In the genomic region with DNA sequence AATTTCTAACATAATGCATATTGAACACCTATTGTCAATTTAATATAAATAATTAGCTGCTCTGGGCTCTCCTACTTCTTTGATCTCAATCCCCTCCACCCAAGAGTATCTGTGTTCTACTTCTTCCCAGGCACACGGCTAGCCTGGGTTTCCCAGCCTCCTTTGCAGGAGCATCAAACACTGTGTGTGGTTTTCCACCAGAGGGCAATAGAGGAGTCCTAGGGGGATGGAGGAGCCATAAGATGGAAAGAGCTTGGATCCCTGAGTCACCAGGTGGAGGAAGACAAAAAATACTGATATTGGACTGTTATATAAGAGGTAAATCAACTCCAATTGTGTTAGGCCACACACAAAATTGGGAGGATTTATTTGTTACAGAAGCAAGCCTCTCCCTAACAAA, we compare ENCODE assay signal across 17 cellular contexts.
DNase-seq lines count a peak whose midpoint lies in the region; ATAC-seq, FAIRE-seq and TF ChIP-seq lines count a peak whose summit lies in the region.
"Had no signal": no experiment of that assay in that cellular context is flagged by ENCODE, and none has a peak within 500 bp of the region (broad histone marks: within the 10 kb centered on the region; RNA-seq: fewer than 3 reads in every experiment).

No MANE protein-coding gene starts in this region.

- H4K8ac ChIP-seq in H1 (ENCODE audit: extremely low read depth, insufficient read depth, low read length): no peak overlapping the region

- H3K27ac ChIP-seq in A549 (no peak overlapping the region), H1 (ENCODE audit: low read depth, low read length) (no peak overlapping the region)
- H3K27ac ChIP-seq in CD8-positive, alpha-beta T cell (ENCODE audit: low read depth, low read length): no peak overlapping the region
- H3K27ac ChIP-seq: BLaER1, sigmoid colon had no signal

- no peak overlapping the region for H3K4me3 ChIP-seq in A549
- no peak overlapping the region for H3K4me3 ChIP-seq in H1 (ENCODE audit: extremely low read depth in 1 of 4, insufficient read depth in 2 of 4, low read depth in 3 of 4, low read length in 4 of 4)
- no peak overlapping the region for H3K4me3 ChIP-seq in CD8-positive, alpha-beta T cell (ENCODE audit: low read depth, low read length)
- H3K4me3 ChIP-seq: BLaER1, sigmoid colon had no signal

- DNase-seq in A549 (ENCODE audit: low read depth in 1 of 2, low spot score in 1 of 2) (peak; percentile 6 to 34), Daoy (ENCODE audit: low read depth) (peak; percentile 28), NCI-H748 (lab: John Stamatoyannopoulos, UW; ENCODE audit: unreplicated experiment) (peak; percentile 72), H1 (ENCODE audit: low read depth in 1 of 2, low spot score in 2 of 2) (no peak), T-cell (no peak), middle frontal gyrus (ENCODE audit: extremely low spot score, low spot score) (no peak)
- no peak for DNase-seq in CD8-positive, alpha-beta T cell
- DNase-seq: activated naive CD4-positive, alpha-beta T cell; glutamatergic neuron; left cardiac atrium; naive thymus-derived CD8-positive, alpha-beta T cell; NCI-H1092 treated with DMSO at 0.1 percent for 48 hours; sigmoid colon; T1000 had no signal

- H2AK5ac ChIP-seq in H1 (ENCODE audit: low read depth, low read length): no peak overlapping the region

- no peaks in the 10 kb centered on the region for H3K4me1 ChIP-seq in A549
- no peaks in the 10 kb centered on the region; a peak in 2 of 7 replicates for H3K4me1 ChIP-seq in H1 (replicated peaks in 1 of 4; ENCODE audit: control insufficient read depth in 3 of 4, insufficient read depth in 4 of 4, low read length in 3 of 4)
- H3K4me1 ChIP-seq in CD8-positive, alpha-beta T cell (ENCODE audit: insufficient read depth, low read length): no peaks in the 10 kb centered on the region
- H3K4me1 ChIP-seq: sigmoid colon had no signal

- ATAC-seq in A549 (peak in 1 of 2 experiments; percentile 62; a peak in 2 of 6 replicates), T-cell (replicated peaks in 1 of 4) (no peak), HG03439 (IDR thresholded peaks at IDR 0.05; ENCODE audit: unreplicated experiment) (no peak)
- no peak for ATAC-seq in CD8-positive, alpha-beta T cell
- ATAC-seq: left cardiac atrium; naive thymus-derived CD8-positive, alpha-beta T cell had no signal

- H3K27me3 ChIP-seq in H1 (replicated peaks in 1 of 4; ENCODE audit: control insufficient read depth in 3 of 4, extremely low read depth in 1 of 4, insufficient read depth in 3 of 4, low read length in 3 of 4): no peaks in the 10 kb centered on the region
- H3K27me3 ChIP-seq in CD8-positive, alpha-beta T cell (ENCODE audit: insufficient read depth, low read length): no peaks in the 10 kb centered on the region
- H3K27me3 ChIP-seq: BLaER1, sigmoid colon had no signal

- H3K36me3 Mint-ChIP-seq in CD8-positive, alpha-beta T cell: no peaks in the 10 kb centered on the region
- no peaks in the 10 kb centered on the region for H3K36me3 Mint-ChIP-seq in T-cell

- H3K36me3 ChIP-seq in H1 (ENCODE audit: control insufficient read depth in 2 of 4, insufficient read depth in 4 of 4, low read length in 3 of 4): no peaks in the 10 kb centered on the region
- no peaks in the 10 kb centered on the region for H3K36me3 ChIP-seq in CD8-positive, alpha-beta T cell (ENCODE audit: insufficient read depth, low read length)
- H3K36me3 ChIP-seq: BLaER1, sigmoid colon had no signal

- H4K20me1 ChIP-seq in H1 (replicated peaks in 1 of 2; ENCODE audit: control insufficient read depth in 1 of 2, insufficient read depth in 2 of 2, low read length in 2 of 2): no peaks in the 10 kb centered on the region
- H4K20me1 ChIP-seq: BLaER1 had no signal

- no peak overlapping the region for H3K56ac ChIP-seq in H1 (replicated peaks; ENCODE audit: insufficient read length, low read depth, low read length)

- H3K27me3 Mint-ChIP-seq in CD8-positive, alpha-beta T cell (ENCODE audit: low read depth): peaks cover 3% of the 10 kb centered on the region
- no peaks in the 10 kb centered on the region for H3K27me3 Mint-ChIP-seq in T-cell
- H3K27me3 Mint-ChIP-seq: stimulated activated naive CD8-positive, alpha-beta T cell treated with anti-CD3 and anti-CD28 coated beads, Interleukin-15, Interleukin-2, amounts not matched to agents 100 ng/mL and 50 ng/mL, for 24 hours had no signal

- no peak overlapping the region for H2BK120ac ChIP-seq in H1 (replicated peaks; ENCODE audit: low read depth, low read length)

- CTCF ChIA-PET in A549 (lab: Yijun Ruan, JAX): interaction anchor here (0.5 kb wide), 1 partner anchor 591 kb away, joined by 3 read pairs; no protein-coding TSS in a partner anchor
- CTCF ChIA-PET in H1 (lab: Charles Lee; ENCODE audit: partially characterized antibody): interaction anchor here (0.7 to 2.0 kb wide), 15 partner anchors 9 to 839 kb away, joined by 3 to 8 read pairs (median 3); no protein-coding TSS in a partner anchor
- CTCF ChIA-PET in CD8-positive, alpha-beta T cell (lab: Charles Lee): no interaction called here
- CTCF ChIA-PET in T-cell (lab: Charles Lee): no interaction called here

- no peak for TF ChIP-seq POLR2A in A549 (IDR thresholded peaks at IDR 0.05; ENCODE audit: low read length)
- TF ChIP-seq POLR2A in H1 (IDR thresholded peaks at IDR 0.05; ENCODE audit: control extremely low read depth in 1 of 2, low read depth in 2 of 2, low read length in 2 of 2): no peak

- no peak overlapping the region for H2BK20ac ChIP-seq in H1 (ENCODE audit: low read length)

- POLR2A ChIA-PET in A549 (lab: Yijun Ruan, JAX) (no interaction called here), H1 (lab: Charles Lee; ENCODE audit: partially characterized antibody) (no interaction called here), T-cell (lab: Charles Lee) (no interaction called here)
- POLR2A ChIA-PET in CD8-positive, alpha-beta T cell (lab: Charles Lee): no interaction called here

- no peaks in the 10 kb centered on the region for H3K4me1 Mint-ChIP-seq in CD8-positive, alpha-beta T cell (ENCODE audit: low read depth)
- no peaks in the 10 kb centered on the region for H3K4me1 Mint-ChIP-seq in T-cell

- TF ChIP-seq EP300 in A549 (IDR thresholded peaks at IDR 0.05) (no peak), H1 (IDR thresholded peaks at IDR 0.05; ENCODE audit: borderline replicate concordance in 1 of 2, low read depth in 2 of 2, low read length in 2 of 2) (no peak)

- no peak overlapping the region for H2AFZ ChIP-seq in H1 (ENCODE audit: low read length)

- no peak overlapping the region for H3K4ac ChIP-seq in H1 (replicated peaks; ENCODE audit: insufficient read length, low read depth, low read length)

- no peaks in the 10 kb centered on the region for H3K79me1 ChIP-seq in H1 (ENCODE audit: low read depth, low read length)

- H3K18ac ChIP-seq in H1 (ENCODE audit: extremely low read depth, low read length): no peak overlapping the region

- H3K27ac Mint-ChIP-seq in CD8-positive, alpha-beta T cell: no peak overlapping the region
- no peak overlapping the region for H3K27ac Mint-ChIP-seq in T-cell
- H3K27ac Mint-ChIP-seq: naive thymus-derived CD8-positive, alpha-beta T cell; stimulated activated naive CD8-positive, alpha-beta T cell treated with anti-CD3 and anti-CD28 coated beads, Interleukin-15, Interleukin-2, amounts not matched to agents 100 ng/mL and 50 ng/mL, for 24 hours had no signal

- TF ChIP-seq CTCF in A549 (IDR thresholded peaks at IDR 0.05) (no peak), H1 (IDR thresholded peaks at IDR 0.05; ENCODE audit: control extremely low read depth in 1 of 3, insufficient read depth in 1 of 3, low read depth in 1 of 3, low read length in 3 of 3) (peak; percentile 46 to 66 (median 52))
- no peak for TF ChIP-seq CTCF in CD8-positive, alpha-beta T cell (IDR thresholded peaks at IDR 0.05)

- 4% methylated on average over 1 of the region's 1 CpG for WGBS in A549 (ENCODE audit: missing lambda C conversion rate)
- 89% methylated on average over 1 of the region's 1 CpG; no CpG with 5 or more reads in 1 of the 2 experiments for WGBS in H1 (ENCODE audit: extremely low coverage in 1 of 2, insufficient coverage in 1 of 2, insufficient read length in 1 of 2, insufficient replicate concordance in 2 of 2, low coverage in 1 of 2, low lambda C conversion rate in 2 of 2, missing lambda C conversion rate in 1 of 2), 2 experiments

- no peak overlapping the region for H2BK5ac ChIP-seq in H1 (ENCODE audit: low read depth, low read length)

- H3K23me2 ChIP-seq in H1 (ENCODE audit: low read depth, low read length): no peaks in the 10 kb centered on the region

- no peak overlapping the region for H2BK15ac ChIP-seq in H1 (ENCODE audit: low read length)

- H3K9me3 Mint-ChIP-seq in CD8-positive, alpha-beta T cell: peaks cover 4% of the 10 kb centered on the region
- peaks cover 2 to 16% (median 3%) of the 10 kb centered on the region in 3 donors for H3K9me3 Mint-ChIP-seq in T-cell
- H3K9me3 Mint-ChIP-seq: stimulated activated naive CD8-positive, alpha-beta T cell treated with anti-CD3 and anti-CD28 coated beads, Interleukin-15, Interleukin-2, amounts not matched to agents 100 ng/mL and 50 ng/mL, for 24 hours had no signal

- intact Hi-C loops in CD8-positive, alpha-beta T cell (cut with DNase I, micrococcal nuclease): no loop called here

- no peak overlapping the region for H3K23ac ChIP-seq in H1 (ENCODE audit: insufficient read length)

- no peak overlapping the region for H2BK12ac ChIP-seq in H1 (ENCODE audit: low read depth, low read length)

- no peak overlapping the region for H3K9ac ChIP-seq in H1 (replicated peaks in 1 of 4; ENCODE audit: extremely low read depth in 1 of 4, low read depth in 3 of 4, low read length in 3 of 4)
- H3K9ac ChIP-seq: BLaER1 had no signal

- no peak overlapping the region for H4K91ac ChIP-seq in H1 (replicated peaks; ENCODE audit: insufficient read length, low read length)

- FAIRE-seq in A549 (lab: Jason Lieb, UNC) (no peak), H1 (lab: Jason Lieb, UNC) (peak; percentile 36)

- H3K4me2 ChIP-seq in A549 (no peak overlapping the region), H1 (ENCODE audit: insufficient read depth in 1 of 2, low read depth in 2 of 2, low read length in 2 of 2) (no peak overlapping the region)
- H3K4me2 ChIP-seq: BLaER1 had no signal

- no peak overlapping the region for H4K5ac ChIP-seq in H1 (ENCODE audit: insufficient read length, low read depth, low read length)

- no peak overlapping the region for H3K4me3 Mint-ChIP-seq in CD8-positive, alpha-beta T cell
- no peak overlapping the region for H3K4me3 Mint-ChIP-seq in T-cell
- H3K4me3 Mint-ChIP-seq: naive thymus-derived CD8-positive, alpha-beta T cell; stimulated activated naive CD8-positive, alpha-beta T cell treated with anti-CD3 and anti-CD28 coated beads, Interleukin-15, Interleukin-2, amounts not matched to agents 100 ng/mL and 50 ng/mL, for 24 hours had no signal

- TF ChIP-seq RAD21 in A549 (conservative IDR thresholded peaks at IDR 0.05 in 1 of 2, IDR thresholded peaks at IDR 0.05 in 1 of 2) (peak in 1 of 2 experiments; percentile 29; a peak in 2 of 5 replicates), H1 (IDR thresholded peaks at IDR 0.05 in 1 of 2, conservative IDR thresholded peaks at IDR 0.05 in 1 of 2; ENCODE audit: low read depth in 2 of 2, low read length in 2 of 2) (peak; percentile 57 to 65; a peak in 3 of 4 replicates)

- H3K14ac ChIP-seq in H1 (ENCODE audit: insufficient read length): no peak overlapping the region

- H3K9me3 ChIP-seq in A549 (0 out of 3 replicates have a peak, but pooled peaks cover 2% of the 10 kb centered on the region), H1 (ENCODE audit: insufficient read depth in 2 of 2, low read depth in 1 of 2, low read length in 1 of 2) (peaks cover 0 to 7% of the 10 kb centered on the region in 2 experiments; a peak in 1 of 4 replicates)
- no peaks in the 10 kb centered on the region for H3K9me3 ChIP-seq in CD8-positive, alpha-beta T cell (ENCODE audit: low read length)
- H3K9me3 ChIP-seq: BLaER1, sigmoid colon had no signal

- H3K79me2 ChIP-seq in H1 (ENCODE audit: control insufficient read depth in 1 of 2, insufficient read depth in 2 of 2, low read length in 2 of 2): no peaks in the 10 kb centered on the region

Comparison
In these comparisons a context has a peak if more than half of its experiments do, and no peak if none do; other contexts are left out.
1. DNase-seq: peak in A549 (2 of 2), Daoy (single experiment) and NCI-H748 (single experiment); none in H1 (0 of 2), CD8-positive, alpha-beta T cell (0 of 7), T-cell (0 of 34) and middle frontal gyrus (single experiment).
2. CTCF ChIP-seq: peak in H1 (3 of 3); none in A549 (single experiment) and CD8-positive, alpha-beta T cell (single experiment).
3. CTCF ChIA-PET loops: an anchor here in A549 (0.5 kb wide) and H1 (0.7 to 2.0 kb wide); none called in CD8-positive, alpha-beta T cell and T-cell.
4. Of the 18 proteins assayed by ChIP-seq in both H1 and A549: peak only in H1: CTCF; only in A549: none; in both: none; in neither: 16; mixed calls (peak in some experiments, not most) for 1.